Comparison of ENCODE assay signal across 14 cellular contexts in the genomic region with DNA sequence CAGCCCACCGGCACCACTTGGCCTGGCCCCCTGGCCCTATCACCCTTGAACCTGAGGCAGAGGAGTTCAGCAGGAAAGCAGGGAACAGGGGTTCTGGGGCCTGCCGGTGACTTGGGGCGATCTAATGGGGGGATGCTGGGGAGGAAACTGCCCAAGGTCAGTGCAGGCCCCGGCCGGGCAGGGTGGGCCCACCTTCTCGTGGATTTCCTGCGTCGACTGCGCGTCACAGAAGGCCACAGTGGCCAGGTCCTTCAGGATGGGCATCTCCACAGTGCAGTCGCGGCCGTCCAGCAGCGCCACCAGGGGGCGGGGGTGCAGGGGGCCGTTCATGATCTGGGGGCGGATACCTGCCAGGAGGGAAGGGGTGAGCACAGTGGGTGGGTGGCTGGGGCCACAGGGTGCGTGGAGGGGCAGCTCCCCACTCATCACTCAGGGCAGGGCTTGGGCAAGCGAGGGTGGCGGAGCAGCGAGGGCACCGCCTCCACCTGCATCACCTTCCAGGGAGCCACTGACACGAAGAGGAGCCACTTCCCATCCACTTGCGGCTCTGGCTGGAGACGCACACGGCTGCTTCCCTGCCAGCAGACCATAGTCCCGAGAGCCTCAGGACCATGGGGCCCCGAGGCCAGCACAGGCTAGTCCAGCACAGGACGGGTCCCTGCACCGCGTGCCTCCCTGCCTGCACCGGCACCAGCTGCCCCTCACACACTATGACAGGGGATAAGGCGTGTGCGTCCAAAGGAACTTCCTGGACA.
A peak's percentile ranks its signal among the peaks of the same experiment; 100 is the strongest.
DNase-seq lines count a peak whose midpoint lies in the region; ATAC-seq and TF ChIP-seq lines count a peak whose summit lies in the region.
"Had no signal": no experiment of that assay in that cellular context is flagged by ENCODE, and none has a peak within 500 bp of the region (broad histone marks: within the 10 kb centered on the region; RNA-seq: fewer than 3 reads in every experiment).

No MANE protein-coding gene starts in this region.

- H3K18ac ChIP-seq in neuronal stem cell (ENCODE audit: low read length): peak overlapping the region; percentile 73

- WGBS in body of pancreas, 2 donors: 89 to 90% methylated on average over 22 to 28 of the region's 34 CpGs
- WGBS in neuronal stem cell (ENCODE audit: extremely low coverage in 2 of 2, insufficient read length in 2 of 2, insufficient replicate concordance in 1 of 2), 2 donors: no CpG with 5 or more reads among the region's 34 CpGs

- H4K91ac ChIP-seq in neuronal stem cell (ENCODE audit: low read depth, low read length, poor library complexity): no peak overlapping the region

- intact Hi-C loops in body of pancreas (cut with DNase I): no loop called here

- H3K9ac ChIP-seq in neuronal stem cell (ENCODE audit: low read depth, low read length, poor library complexity): no peak overlapping the region

- no peaks in the 10 kb centered on the region for H3K36me3 ChIP-seq in body of pancreas (replicated peaks in 1 of 2; ENCODE audit: insufficient read depth in 1 of 2, low read depth in 2 of 2)
- H3K36me3 ChIP-seq in neuronal stem cell (replicated peaks in 1 of 2; ENCODE audit: control insufficient read depth in 2 of 2, insufficient read depth in 2 of 2, low read length in 2 of 2): peaks cover 27 to 72% of the 10 kb centered on the region in 2 donors

- H3K4ac ChIP-seq in neuronal stem cell (ENCODE audit: low read length): no peak overlapping the region

- no peak overlapping the region for H3K27ac ChIP-seq in 22Rv1
- no peak overlapping the region for H3K27ac ChIP-seq in body of pancreas
- H3K27ac ChIP-seq in neuronal stem cell (replicated peaks; ENCODE audit: low read length): no peak overlapping the region

- peak overlapping the region; percentile 67 for H3K23ac ChIP-seq in neuronal stem cell (ENCODE audit: low read depth, low read length, poor library complexity)

- TF ChIP-seq CTCF in 22Rv1 (IDR thresholded peaks at IDR 0.05): peak; percentile 30; the same call in 1 of the 2 replicates
- TF ChIP-seq CTCF in GM12873 (IDR thresholded peaks at IDR 0.05; ENCODE audit: insufficient read depth, low read depth, low read length, missing control alignments): peak; percentile 5
- no peak for TF ChIP-seq CTCF in body of pancreas (IDR thresholded peaks at IDR 0.05)

- peak overlapping the region; percentile 56 for H2BK5ac ChIP-seq in neuronal stem cell (ENCODE audit: low read length)

- TF ChIP-seq POLR2A in body of pancreas (IDR thresholded peaks at IDR 0.05): no peak

- no peak for ATAC-seq in body of pancreas
- ATAC-seq: left cardiac atrium; PC-3; stimulated activated memory B cell treated with anti-CD40 and anti-IgM and Interleukin-4, amounts not matched to agents 10 μg/mL and 1 μg/mL and 100 μg/mL, for 72 hours had no signal

- H2AK5ac ChIP-seq in neuronal stem cell (ENCODE audit: low read depth, low read length): peak overlapping the region; percentile 36

- no peak overlapping the region for H2BK15ac ChIP-seq in neuronal stem cell (ENCODE audit: low read length)

- H3K4me2 ChIP-seq in neuronal stem cell (ENCODE audit: insufficient read depth, low read length, poor library complexity, severe bottlenecking): no peak overlapping the region

- peak; percentile 1 to 11 (median 8) for DNase-seq in body of pancreas
- no peak for DNase-seq in neuronal stem cell (ENCODE audit: low spot score)
- no peak for DNase-seq in NCI-H1092 (lab: John Stamatoyannopoulos, UW)
- DNase-seq in GOT3 (lab: John Stamatoyannopoulos, UW): no peak
- no peak for DNase-seq in activated CD4-positive, alpha-beta T cell treated with anti-CD3 and anti-CD28 coated beads, Interleukin-2, amount 50 U/mL, for 48 hours
- DNase-seq in cortex of kidney (lab: John Stamatoyannopoulos, UW): no peak
- DNase-seq: NCI-H226, nucleus accumbens, PC-3 had no signal

- peaks cover 38% of the 10 kb centered on the region for H3K4me1 ChIP-seq in body of pancreas
- peaks cover 15 to 32% of the 10 kb centered on the region in 2 donors for H3K4me1 ChIP-seq in neuronal stem cell (ENCODE audit: control insufficient read depth in 2 of 2, insufficient read depth in 1 of 2, low read depth in 1 of 2, low read length in 2 of 2)

- no peak overlapping the region for H4K8ac ChIP-seq in neuronal stem cell (ENCODE audit: low read depth, low read length)

- no peak overlapping the region for H2BK12ac ChIP-seq in neuronal stem cell (ENCODE audit: low read length)

- H3K4me3 ChIP-seq in body of pancreas (no peak overlapping the region), neuronal stem cell (ENCODE audit: low read length in 2 of 2) (no peak overlapping the region)
- H3K4me3 ChIP-seq: ascending aorta had no signal

- peak overlapping the region; percentile 31 for H3K14ac ChIP-seq in neuronal stem cell (ENCODE audit: low read length)

- H3K27me3 ChIP-seq in body of pancreas (no peaks in the 10 kb centered on the region), neuronal stem cell (ENCODE audit: control insufficient read depth in 3 of 3, insufficient read depth in 3 of 3, low read depth in 1 of 3, low read length in 3 of 3) (no peaks in the 10 kb centered on the region)
- H3K27me3 ChIP-seq: ascending aorta had no signal

- peaks cover 38% of the 10 kb centered on the region for H3K79me1 ChIP-seq in neuronal stem cell (ENCODE audit: low read depth, low read length)

- no peak overlapping the region for H2AFZ ChIP-seq in neuronal stem cell (ENCODE audit: low read length)

- no peaks in the 10 kb centered on the region for H3K9me3 ChIP-seq in body of pancreas
- H3K9me3 ChIP-seq in neuronal stem cell (replicated peaks in 1 of 2; ENCODE audit: control insufficient read depth in 2 of 2, insufficient read depth in 1 of 2, low read depth in 1 of 2, low read length in 2 of 2): no peaks in the 10 kb centered on the region
- H3K9me3 ChIP-seq: ascending aorta had no signal

- no peak overlapping the region for H2BK120ac ChIP-seq in neuronal stem cell (ENCODE audit: low read depth, low read length)

Comparison
In these comparisons a context has a peak if more than half of its experiments do, and no peak if none do; other contexts are left out.
1. CTCF ChIP-seq: peak in 22Rv1 (single experiment) and GM12873 (single experiment); none in body of pancreas (0 of 7).
2. DNase-seq: peak in body of pancreas (4 of 4); none in neuronal stem cell (single experiment), NCI-H1092 (single experiment), GOT3 (single experiment), activated CD4-positive, alpha-beta T cell treated with anti-CD3 and anti-CD28 coated beads, Interleukin-2, amount 50 U/mL, for 48 hours (0 of 2) and cortex of kidney (single experiment).